In the genomic region with DNA sequence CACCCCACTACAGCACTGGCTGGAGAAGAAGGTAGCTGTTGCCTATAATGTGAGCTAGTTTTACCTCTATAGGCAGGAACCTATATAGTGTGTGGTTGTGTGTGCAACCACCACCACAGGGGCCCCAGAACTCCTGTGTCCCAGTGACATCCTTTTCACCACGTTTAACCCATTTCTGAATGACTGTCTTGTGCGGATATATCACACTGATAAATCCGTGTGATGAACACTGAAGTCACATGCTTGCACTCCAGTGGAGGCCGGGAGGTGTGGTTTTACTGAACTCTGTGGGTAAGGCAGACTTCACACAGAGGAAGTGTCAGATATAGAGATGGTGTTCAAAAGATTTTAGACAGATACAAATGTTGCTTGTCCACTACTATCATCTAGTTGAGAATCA, we compare ENCODE assay signal across 21 cellular contexts. TPM values are rescaled to one million over a fixed set of nuclear protein-coding genes. Genes with fewer than 3 reads are reported as not detected.
DNase-seq lines count a peak whose midpoint lies in the region; ATAC-seq and TF ChIP-seq lines count a peak whose summit lies in the region.
"Had no signal": no experiment of that assay in that cellular context is flagged by ENCODE, and none has a peak within 500 bp of the region (broad histone marks: within the 10 kb centered on the region; RNA-seq: fewer than 3 reads in every experiment).

No MANE protein-coding gene starts in this region.

- peak; percentile 93 for ATAC-seq in activated CD8-positive, alpha-beta memory T cell treated with anti-CD3 and anti-CD28 coated beads, Interleukin-2, amount 10 ng/mL, durations not matched to agents 7 days and 5 days
- ATAC-seq in DND-41 (ENCODE audit: insufficient read depth, low read depth) (peak; percentile 95), natural killer cell (peak; percentile 40 to 87 (median 67)), Right ventricle myocardium superior (ENCODE audit: poor library complexity) (no peak), HG03457 (IDR thresholded peaks at IDR 0.05; ENCODE audit: unreplicated experiment) (no peak)

- peaks cover 2% of the 10 kb centered on the region for H3K36me3 Mint-ChIP-seq in activated CD8-positive, alpha-beta memory T cell treated with anti-CD3 and anti-CD28 coated beads, Interleukin-2, amount 10 ng/mL, durations not matched to agents 7 days and 5 days
- H3K36me3 Mint-ChIP-seq in activated CD4-positive, alpha-beta memory T cell treated with anti-CD3 and anti-CD28 coated beads, Interleukin-2, amount 10 ng/mL, durations not matched to agents 7 days and 5 days (ENCODE audit: low read depth): no peaks in the 10 kb centered on the region
- no peaks in the 10 kb centered on the region for H3K36me3 Mint-ChIP-seq in natural killer cell

- no peaks in the 10 kb centered on the region for H3K9me3 ChIP-seq in DND-41 (ENCODE audit: insufficient read depth, low read length, severe bottlenecking)

- peaks cover 6% of the 10 kb centered on the region for H3K4me1 ChIP-seq in DND-41 (ENCODE audit: insufficient read depth, low read length)
- H3K4me1 ChIP-seq: upper lobe of left lung had no signal

- no peaks in the 10 kb centered on the region for H3K27me3 ChIP-seq in DND-41 (ENCODE audit: insufficient read depth, low read length, poor library complexity)
- H3K27me3 ChIP-seq: upper lobe of left lung had no signal

- no peak overlapping the region for H3K27ac ChIP-seq in DND-41 (ENCODE audit: low read length)
- H3K27ac ChIP-seq: skin epidermis, upper lobe of left lung had no signal

- peaks cover 16% of the 10 kb centered on the region for H3K4me1 Mint-ChIP-seq in activated CD8-positive, alpha-beta memory T cell treated with anti-CD3 and anti-CD28 coated beads, Interleukin-2, amount 10 ng/mL, durations not matched to agents 7 days and 5 days
- H3K4me1 Mint-ChIP-seq in activated CD4-positive, alpha-beta memory T cell treated with anti-CD3 and anti-CD28 coated beads, Interleukin-2, amount 10 ng/mL, durations not matched to agents 7 days and 5 days: peaks cover 7% of the 10 kb centered on the region
- peaks cover 0 to 7% of the 10 kb centered on the region in 2 donors for H3K4me1 Mint-ChIP-seq in natural killer cell

- H3K27me3 Mint-ChIP-seq in activated CD8-positive, alpha-beta memory T cell treated with anti-CD3 and anti-CD28 coated beads, Interleukin-2, amount 10 ng/mL, durations not matched to agents 7 days and 5 days: no peaks in the 10 kb centered on the region
- no peaks in the 10 kb centered on the region for H3K27me3 Mint-ChIP-seq in activated CD4-positive, alpha-beta memory T cell treated with anti-CD3 and anti-CD28 coated beads, Interleukin-2, amount 10 ng/mL, durations not matched to agents 7 days and 5 days
- no peaks in the 10 kb centered on the region for H3K27me3 Mint-ChIP-seq in natural killer cell (ENCODE audit: low read depth in 2 of 2)

- TF ChIP-seq CTCF in DND-41 (IDR thresholded peaks at IDR 0.05; ENCODE audit: borderline replicate concordance, extremely low read depth, low read length, poor library complexity, severe bottlenecking) (no peak), natural killer cell (IDR thresholded peaks at IDR 0.05) (no peak)

- intact Hi-C loops in natural killer cell (cut with micrococcal nuclease) (no loop called here), Right ventricle myocardium superior (cut with DNase I) (no loop called here)

- H3K27ac Mint-ChIP-seq in activated CD8-positive, alpha-beta memory T cell treated with anti-CD3 and anti-CD28 coated beads, Interleukin-2, amount 10 ng/mL, durations not matched to agents 7 days and 5 days: peak overlapping the region; percentile 37
- H3K27ac Mint-ChIP-seq in activated CD4-positive, alpha-beta memory T cell treated with anti-CD3 and anti-CD28 coated beads, Interleukin-2, amount 10 ng/mL, durations not matched to agents 7 days and 5 days: no peak overlapping the region
- H3K27ac Mint-ChIP-seq in natural killer cell: no peak overlapping the region

- CTCF ChIA-PET in activated CD8-positive, alpha-beta memory T cell treated with anti-CD3 and anti-CD28 coated beads, Interleukin-2, amount 10 ng/mL, durations not matched to agents 7 days and 5 days (lab: Charles Lee): interaction anchor here (0.8 to 2.0 kb wide), 2 partner anchors 75 to 88 kb away, joined by 3 to 6 read pairs; no protein-coding TSS in a partner anchor
- CTCF ChIA-PET in activated CD4-positive, alpha-beta memory T cell treated with anti-CD3 and anti-CD28 coated beads, Interleukin-2, amount 10 ng/mL, durations not matched to agents 7 days and 5 days (lab: Charles Lee): interaction anchor here (1.0 kb wide), 2 partner anchors 51 to 69 kb away, joined by 3 read pairs; partner anchors contain the start of gene SMAP1

- H3K4me3 ChIP-seq in DND-41 (ENCODE audit: low read depth in 1 of 2, low read length in 2 of 2): no peak overlapping the region
- H3K4me3 ChIP-seq: skin epidermis, upper lobe of left lung had no signal

- H3K4me2 ChIP-seq in DND-41 (ENCODE audit: insufficient read depth, low read length): no peak overlapping the region

- DNase-seq in activated CD8-positive, alpha-beta memory T cell treated with anti-CD3 and anti-CD28 coated beads, Interleukin-2, amount 10 ng/mL, durations not matched to agents 7 days and 5 days: peak; percentile 85
- no peak for DNase-seq in activated CD8-positive, alpha-beta memory T cell treated with anti-CD3 and anti-CD28 coated beads, Interleukin-2, amount 50 U/mL, for 4 hours
- DNase-seq in DND-41: peak; percentile 41
- DNase-seq in activated CD4-positive, alpha-beta memory T cell treated with anti-CD3 and anti-CD28 coated beads, Interleukin-2, amount 10 ng/mL, durations not matched to agents 7 days and 5 days: peak; percentile 41
- no peak for DNase-seq in natural killer cell
- DNase-seq in Right ventricle myocardium superior: no peak
- no peak for DNase-seq in GDM1 (lab: John Stamatoyannopoulos, UW)
- DNase-seq: ACHN; amygdala; C1 segment of cervical spinal cord; dermis blood vessel endothelial cell; H7; mammary epithelial cell; NCI-H1436; NCI-H2107; NCI-H446 treated with DMSO at 0.1 percent for 48 hours; SHP77; stimulated activated CD4-positive, alpha-beta T cell treated with anti-CD3 and anti-CD28 coated beads, Interleukin-4, amount 100 ng/mL, for 1 hour; upper lobe of left lung had no signal

- no peak overlapping the region for H3K4me3 Mint-ChIP-seq in activated CD8-positive, alpha-beta memory T cell treated with anti-CD3 and anti-CD28 coated beads, Interleukin-2, amount 10 ng/mL, durations not matched to agents 7 days and 5 days
- H3K4me3 Mint-ChIP-seq in activated CD4-positive, alpha-beta memory T cell treated with anti-CD3 and anti-CD28 coated beads, Interleukin-2, amount 10 ng/mL, durations not matched to agents 7 days and 5 days: no peak overlapping the region
- no peak overlapping the region for H3K4me3 Mint-ChIP-seq in natural killer cell

- no peaks in the 10 kb centered on the region for H3K36me3 ChIP-seq in DND-41 (ENCODE audit: insufficient read depth, low read length)
- H3K36me3 ChIP-seq: upper lobe of left lung had no signal

- POLR2A ChIA-PET in activated CD4-positive, alpha-beta memory T cell treated with anti-CD3 and anti-CD28 coated beads, Interleukin-2, amount 10 ng/mL, durations not matched to agents 7 days and 5 days (lab: Charles Lee): interaction anchor here (0.6 to 0.9 kb wide), 2 partner anchors 32 to 63 kb away, joined by 3 to 4 read pairs; partner anchors contain the start of gene SDHAF4

- H3K9me3 Mint-ChIP-seq in activated CD8-positive, alpha-beta memory T cell treated with anti-CD3 and anti-CD28 coated beads, Interleukin-2, amount 10 ng/mL, durations not matched to agents 7 days and 5 days (ENCODE audit: low read depth): no peaks in the 10 kb centered on the region
- peaks cover 5% of the 10 kb centered on the region for H3K9me3 Mint-ChIP-seq in activated CD4-positive, alpha-beta memory T cell treated with anti-CD3 and anti-CD28 coated beads, Interleukin-2, amount 10 ng/mL, durations not matched to agents 7 days and 5 days
- H3K9me3 Mint-ChIP-seq in natural killer cell: no peaks in the 10 kb centered on the region

- H4K20me1 ChIP-seq in DND-41 (ENCODE audit: insufficient read depth, low read length): no peaks in the 10 kb centered on the region

- H3K79me2 ChIP-seq in DND-41 (ENCODE audit: insufficient read depth, low read length): no peaks in the 10 kb centered on the region

- H3K9ac ChIP-seq in DND-41 (ENCODE audit: low read depth, low read length): no peak overlapping the region

- H2AFZ ChIP-seq in DND-41 (ENCODE audit: low read depth, low read length): no peak overlapping the region

RNA-seq across cellular contexts. Expression of gene SDHAF4, which starts 32.5 kb away (rescaled TPM):
- 10 to 100 TPM; 12.2 to 15.5 TPM for total RNA-seq in activated CD8-positive, alpha-beta memory T cell treated with anti-CD3 and anti-CD28 coated beads, Interleukin-2, amount 10 ng/mL, durations not matched to agents 7 days and 5 days
- 10 to 100 TPM in 1 of 2 experiments, 1 to 10 TPM in 1; 9.8 to 11.6 TPM for total RNA-seq in activated CD4-positive, alpha-beta memory T cell treated with anti-CD3 and anti-CD28 coated beads, Interleukin-2, amount 10 ng/mL, durations not matched to agents 7 days and 5 days
- total RNA-seq in natural killer cell (1 to 10 TPM; 2.7 to 7.1 (median 5.4) TPM), Right ventricle myocardium superior (17.8 TPM)

Comparison
In these comparisons a context has a peak if more than half of its experiments do, and no peak if none do; other contexts are left out.
1. DNase-seq: peak in activated CD8-positive, alpha-beta memory T cell treated with anti-CD3 and anti-CD28 coated beads, Interleukin-2, amount 10 ng/mL, durations not matched to agents 7 days and 5 days (single experiment), DND-41 (single experiment) and activated CD4-positive, alpha-beta memory T cell treated with anti-CD3 and anti-CD28 coated beads, Interleukin-2, amount 10 ng/mL, durations not matched to agents 7 days and 5 days (single experiment); none in activated CD8-positive, alpha-beta memory T cell treated with anti-CD3 and anti-CD28 coated beads, Interleukin-2, amount 50 U/mL, for 4 hours (single experiment), natural killer cell (single experiment), Right ventricle myocardium superior (single experiment) and GDM1 (single experiment).
2. ATAC-seq: peak in activated CD8-positive, alpha-beta memory T cell treated with anti-CD3 and anti-CD28 coated beads, Interleukin-2, amount 10 ng/mL, durations not matched to agents 7 days and 5 days (single experiment), DND-41 (single experiment) and natural killer cell (3 of 3); none in Right ventricle myocardium superior (single experiment) and HG03457 (single experiment).